Comparison of ENCODE assay signal across 28 cellular contexts in the genomic region with DNA sequence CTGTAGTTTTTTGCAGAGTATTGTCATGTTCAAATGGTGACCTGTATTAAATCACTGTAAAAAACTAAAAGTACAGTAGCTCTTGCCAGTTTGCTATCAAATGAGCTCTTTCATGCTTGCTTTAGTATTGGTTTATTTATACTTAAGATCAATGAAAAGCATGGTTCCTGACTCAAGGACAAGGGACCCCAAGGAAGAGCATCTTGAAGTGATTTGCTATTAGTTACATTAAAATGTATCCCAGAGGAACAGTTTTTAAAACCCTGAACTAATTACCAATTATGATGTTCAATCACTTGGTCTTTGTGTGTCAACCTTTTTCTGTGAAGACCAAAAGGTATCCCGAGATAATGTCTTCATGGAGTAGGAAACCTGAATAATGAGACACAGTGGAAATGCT. TPM values are rescaled to one million over a fixed set of nuclear protein-coding genes. Genes with fewer than 3 reads are reported as not detected.
"Had no signal": no experiment of that assay in that cellular context is flagged by ENCODE, and none has a peak within 500 bp of the region (broad histone marks: within the 10 kb centered on the region; RNA-seq: fewer than 3 reads in every experiment).

A gene with protein sequence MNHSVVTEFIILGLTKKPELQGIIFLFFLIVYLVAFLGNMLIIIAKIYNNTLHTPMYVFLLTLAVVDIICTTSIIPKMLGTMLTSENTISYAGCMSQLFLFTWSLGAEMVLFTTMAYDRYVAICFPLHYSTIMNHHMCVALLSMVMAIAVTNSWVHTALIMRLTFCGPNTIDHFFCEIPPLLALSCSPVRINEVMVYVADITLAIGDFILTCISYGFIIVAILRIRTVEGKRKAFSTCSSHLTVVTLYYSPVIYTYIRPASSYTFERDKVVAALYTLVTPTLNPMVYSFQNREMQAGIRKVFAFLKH (minus strand): TSS at position 101 of the 400 bp plus-strand sequence. CDS start 6,698 bp downstream, outside the sequence.

- H3K27ac ChIP-seq: stomach, suprapubic skin, testis, thoracic aorta, thyroid gland, tibial artery, tibial nerve, transverse colon, upper lobe of left lung, upper lobe of right lung, uterus, vagina had no signal

- H3K9me3 ChIP-seq: suprapubic skin, testis, thoracic aorta, thyroid gland, tibial artery, tibial nerve, transverse colon, upper lobe of left lung, upper lobe of right lung, uterus, vagina had no signal

- H3K36me3 ChIP-seq: stomach, suprapubic skin, thoracic aorta, thyroid gland, tibial artery, tibial nerve, transverse colon, upper lobe of left lung, upper lobe of right lung, uterus, vagina had no signal

- H3K4me3 ChIP-seq: stomach, suprapubic skin, testis, thoracic aorta, thyroid gland, tibial artery, tibial nerve, transverse colon, upper lobe of left lung, upper lobe of right lung, uterus, vagina had no signal

- DNase-seq: stimulated activated CD4-positive, alpha-beta T cell treated with anti-CD3 and anti-CD28 coated beads, Interleukin-2, amount 100 ng/mL, for 48 hours; stimulated activated CD4-positive, alpha-beta T cell treated with anti-CD3 and anti-CD28 coated beads, Interleukin-4, amount 100 ng/mL, for 1 hour; stimulated activated CD4-positive, alpha-beta T cell treated with anti-CD3 and anti-CD28 coated beads, Interleukin-4, amount 100 ng/mL, for 24 hours; stimulated activated CD4-positive, alpha-beta T cell treated with anti-CD3 and anti-CD28 coated beads, Interleukin-4, amount 100 ng/mL, for 4 hours; stimulated activated CD8-positive, alpha-beta memory T cell treated with anti-CD3 and anti-CD28 coated beads, Interleukin-4, amount 100 ng/mL, for 48 hours; stimulated activated naive B cell treated with anti-CD40 and anti-IgM and Interleukin-4, amounts not matched to agents 10 μg/mL and 1 μg/mL and 100 μg/mL, for 72 hours; stimulated activated naive CD4-positive, alpha-beta T cell; stimulated activated naive CD4-positive, alpha-beta T cell treated with Interleukin-2 at 50 U/mL for 16 hours; stimulated activated naive CD8-positive, alpha-beta T cell treated with anti-CD3 and anti-CD28 coated beads, Interleukin-15, amount 100 ng/mL, for 72 hours; stimulated activated naive CD8-positive, alpha-beta T cell treated with anti-CD3 and anti-CD28 coated beads, Interleukin-15, Interleukin-2, amounts not matched to agents 100 U/mL and 50 U/mL, for 24 hours; stomach; substantia nigra; testis; thyroid gland; tibial artery; transverse colon; trophoblast cell; upper lobe of left lung; upper lobe of right lung; uterus had no signal

- H3K4me1 ChIP-seq: stomach, suprapubic skin, testis, thyroid gland, tibial artery, tibial nerve, transverse colon, upper lobe of left lung, upper lobe of right lung, uterus, vagina had no signal

- H3K27me3 ChIP-seq: stomach, suprapubic skin, testis, thyroid gland, tibial artery, tibial nerve, transverse colon, upper lobe of left lung, upper lobe of right lung, uterus, vagina had no signal

RNA-seq across cellular contexts. Expression of the gene that starts here (rescaled TPM):
- total RNA-seq: stomach, subcutaneous adipose tissue, suprapubic skin, temporal lobe, thoracic aorta, thyroid gland, tibial nerve, transverse colon, upper lobe of left lung, upper lobe of right lung, ureter, urinary bladder, uterus, vagina had no signal
